Comparison of ENCODE assay signal across 8 cellular contexts in genomic region chr10:5975641-5976473, GRCh38. TPM values are rescaled to one million over a fixed set of nuclear protein-coding genes. Genes with fewer than 3 reads are reported as not detected.
A peak's percentile ranks its signal among the peaks of the same experiment; 100 is the strongest.
DNase-seq lines count a peak whose midpoint lies in the region; ATAC-seq and TF ChIP-seq lines count a peak whose summit lies in the region.

No MANE protein-coding gene starts in this region.

- no peak for TF ChIP-seq EP300 in suprapubic skin (IDR thresholded peaks at IDR 0.05)

- H3K9me3 Mint-ChIP-seq in dendritic cell treated with granulocyte-macrophage colony-stimulating factor and Interleukin-4, amounts not matched to agents 40 ng/mL and 50 ng/mL, for 4 days: no peaks in the 10 kb centered on the region
- H3K9me3 Mint-ChIP-seq in naive B cell: no peaks in the 10 kb centered on the region

- TF ChIP-seq POLR2A in suprapubic skin (IDR thresholded peaks at IDR 0.05): no peak

- H3K27ac Mint-ChIP-seq in dendritic cell treated with granulocyte-macrophage colony-stimulating factor and Interleukin-4, amounts not matched to agents 40 ng/mL and 50 ng/mL, for 4 days: peak overlapping the region; percentile 42
- peak overlapping the region; percentile 41 to 96 (median 90) for H3K27ac Mint-ChIP-seq in naive B cell

- H3K9me3 ChIP-seq in suprapubic skin: no peaks in the 10 kb centered on the region

- H3K27me3 Mint-ChIP-seq in dendritic cell treated with granulocyte-macrophage colony-stimulating factor and Interleukin-4, amounts not matched to agents 40 ng/mL and 50 ng/mL, for 4 days: peaks cover 9% of the 10 kb centered on the region
- H3K27me3 Mint-ChIP-seq in naive B cell: peaks cover 0 to 5% (median 0%) of the 10 kb centered on the region in 3 donors

- peak overlapping the region; percentile 57 for H2AFZ ChIP-seq in ACC112 (ENCODE audit: low read length, unreplicated experiment)

- peaks cover 33% of the 10 kb centered on the region for H3K4me1 Mint-ChIP-seq in dendritic cell treated with granulocyte-macrophage colony-stimulating factor and Interleukin-4, amounts not matched to agents 40 ng/mL and 50 ng/mL, for 4 days (ENCODE audit: low read depth)
- peaks cover 25 to 33% (median 32%) of the 10 kb centered on the region in 3 donors for H3K4me1 Mint-ChIP-seq in naive B cell

- H3K4me3 Mint-ChIP-seq in dendritic cell treated with granulocyte-macrophage colony-stimulating factor and Interleukin-4, amounts not matched to agents 40 ng/mL and 50 ng/mL, for 4 days: peak overlapping the region; percentile 71
- peak overlapping the region; percentile 90 to 98 (median 94) for H3K4me3 Mint-ChIP-seq in naive B cell

- H3K27ac ChIP-seq in ACC112 (ENCODE audit: low read depth, low read length): peak overlapping the region; percentile 49; the same call in 1 of the 2 replicates
- peak overlapping the region; percentile 95 for H3K27ac ChIP-seq in suprapubic skin

- H3K4me3 ChIP-seq in ACC112 (ENCODE audit: low read depth, low read length) (peak overlapping the region; percentile 94), WI38 (ENCODE audit: low read depth, low read length) (peak overlapping the region; percentile 83), suprapubic skin (peak overlapping the region; percentile 97)

- H3K27me3 ChIP-seq in ACC112 (ENCODE audit: insufficient read depth, low read length) (no peaks in the 10 kb centered on the region), suprapubic skin (no peaks in the 10 kb centered on the region)

- WGBS in suprapubic skin: 60% methylated on average over 20 of the region's 20 CpGs

- DNase-seq in GM19238 (ENCODE audit: insufficient read length, low spot score) (peak; percentile 65), naive B cell (peak; percentile 62), suprapubic skin (ENCODE audit: low spot score in 2 of 2) (peak in 1 of 2 donors; percentile 78), NCI-H128 (lab: John Stamatoyannopoulos, UW; ENCODE audit: unreplicated experiment) (no peak)

- TF ChIP-seq CTCF in WI38 (IDR thresholded peaks at IDR 0.05; ENCODE audit: low read depth, low read length): no peak
- no peak for TF ChIP-seq CTCF in suprapubic skin (IDR thresholded peaks at IDR 0.05)

- H3K36me3 ChIP-seq in ACC112 (ENCODE audit: insufficient read depth, low read length) (no peaks in the 10 kb centered on the region), suprapubic skin (no peaks in the 10 kb centered on the region)

- H3K4me1 ChIP-seq in ACC112 (ENCODE audit: control insufficient read depth, insufficient read depth, low read length, unreplicated experiment): peaks cover 18% of the 10 kb centered on the region
- H3K4me1 ChIP-seq in suprapubic skin: peaks cover 43% of the 10 kb centered on the region

- peak; percentile 66 for ATAC-seq in HG03354 (IDR thresholded peaks at IDR 0.05; ENCODE audit: poor library complexity, severe bottlenecking, unreplicated experiment)
- ATAC-seq in naive B cell (ENCODE audit: low read depth in 2 of 2): peak; percentile 69 to 73

- H3K36me3 Mint-ChIP-seq in dendritic cell treated with granulocyte-macrophage colony-stimulating factor and Interleukin-4, amounts not matched to agents 40 ng/mL and 50 ng/mL, for 4 days (ENCODE audit: low read depth): no peaks in the 10 kb centered on the region
- H3K36me3 Mint-ChIP-seq in naive B cell: no peaks in the 10 kb centered on the region

- intact Hi-C loops in dendritic cell treated with granulocyte-macrophage colony-stimulating factor and Interleukin-4, amounts not matched to agents 40 ng/mL and 50 ng/mL, for 4 days (cut with micrococcal nuclease): no loop called here

- H3K79me2 ChIP-seq in ACC112 (ENCODE audit: control insufficient read depth, insufficient read depth, low read length, unreplicated experiment): peaks cover 20% of the 10 kb centered on the region

RNA-seq across cellular contexts. Expression of gene IL15RA, which starts 1.5 kb away (rescaled TPM):
- polyA plus RNA-seq in naive B cell (ENCODE audit: low read depth in 6 of 6): 1 to 10 TPM in 3 of 6 donors, under 1 TPM in 2, not detected in 1; 0.94 to 2.3 (median 1.9) TPM
- 10 to 100 TPM; 14.1 to 26.5 (median 16.4) TPM for total RNA-seq in suprapubic skin
